In the genomic region with DNA sequence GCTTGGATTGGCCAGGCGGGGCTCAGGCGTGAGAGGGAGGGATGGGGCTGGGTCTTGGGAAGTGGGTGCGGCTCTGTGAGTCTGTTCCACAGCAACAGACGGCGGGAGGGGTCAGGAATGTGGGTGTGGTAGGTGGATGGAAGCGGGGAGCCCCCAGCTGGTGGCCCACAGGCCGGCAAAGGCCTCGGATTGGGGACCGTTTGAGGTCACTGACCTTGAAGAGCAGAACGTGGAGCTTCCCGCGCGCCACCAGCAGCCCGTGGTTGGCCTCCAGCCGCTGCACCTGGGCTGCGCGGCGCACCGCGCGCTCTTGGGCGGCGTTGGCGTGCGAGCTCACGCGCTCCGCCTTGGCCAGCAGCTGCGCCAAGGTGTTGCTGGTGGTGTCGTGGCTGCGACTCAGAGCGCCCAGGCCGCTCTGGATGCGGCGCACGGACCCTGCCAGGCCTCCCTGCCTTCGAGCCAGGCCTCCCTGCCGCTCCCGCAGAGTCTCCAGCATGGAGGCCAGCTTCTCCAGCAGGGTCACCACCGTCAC, we compare ENCODE assay signal across 2 cellular contexts.
TF ChIP-seq lines count a peak whose summit lies in the region.

No MANE protein-coding gene starts in this region.

TF ChIP-seq in liver, 16 proteins besides CTCF, POLR2A, EP300 and RAD21:
- TF ChIP-seq HNF4A (conservative IDR thresholded peaks at IDR 0.05): no peak
- TF ChIP-seq SP1 (IDR thresholded peaks at IDR 0.05): no peak
- no peak for TF ChIP-seq EGR1 (IDR thresholded peaks at IDR 0.05; ENCODE audit: low read depth in 2 of 2)
- TF ChIP-seq RXRA (IDR thresholded peaks at IDR 0.05): peak in 1 of 2 donors; percentile 34
- peak; percentile 6 for TF ChIP-seq NR2F2 (IDR thresholded peaks at IDR 0.05)
- TF ChIP-seq, protein P1, sequence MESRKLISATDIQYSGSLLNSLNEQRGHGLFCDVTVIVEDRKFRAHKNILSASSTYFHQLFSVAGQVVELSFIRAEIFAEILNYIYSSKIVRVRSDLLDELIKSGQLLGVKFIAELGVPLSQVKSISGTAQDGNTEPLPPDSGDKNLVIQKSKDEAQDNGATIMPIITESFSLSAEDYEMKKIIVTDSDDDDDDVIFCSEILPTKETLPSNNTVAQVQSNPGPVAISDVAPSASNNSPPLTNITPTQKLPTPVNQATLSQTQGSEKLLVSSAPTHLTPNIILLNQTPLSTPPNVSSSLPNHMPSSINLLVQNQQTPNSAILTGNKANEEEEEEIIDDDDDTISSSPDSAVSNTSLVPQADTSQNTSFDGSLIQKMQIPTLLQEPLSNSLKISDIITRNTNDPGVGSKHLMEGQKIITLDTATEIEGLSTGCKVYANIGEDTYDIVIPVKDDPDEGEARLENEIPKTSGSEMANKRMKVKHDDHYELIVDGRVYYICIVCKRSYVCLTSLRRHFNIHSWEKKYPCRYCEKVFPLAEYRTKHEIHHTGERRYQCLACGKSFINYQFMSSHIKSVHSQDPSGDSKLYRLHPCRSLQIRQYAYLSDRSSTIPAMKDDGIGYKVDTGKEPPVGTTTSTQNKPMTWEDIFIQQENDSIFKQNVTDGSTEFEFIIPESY (IDR thresholded peaks at IDR 0.05): no peak
TF ChIP-seq in liver: peak in this region for 2.

TF ChIP-seq in HepG2, 621 proteins besides CTCF, POLR2A, EP300 and RAD21:
- no peak for TF ChIP-seq ARNT2 (CRISPR knock-in tag; IDR thresholded peaks at IDR 0.05; ENCODE audit: low read depth)
- TF ChIP-seq TARDBP (CRISPR knock-in tag; IDR thresholded peaks at IDR 0.05): no peak
- TF ChIP-seq, protein P2, sequence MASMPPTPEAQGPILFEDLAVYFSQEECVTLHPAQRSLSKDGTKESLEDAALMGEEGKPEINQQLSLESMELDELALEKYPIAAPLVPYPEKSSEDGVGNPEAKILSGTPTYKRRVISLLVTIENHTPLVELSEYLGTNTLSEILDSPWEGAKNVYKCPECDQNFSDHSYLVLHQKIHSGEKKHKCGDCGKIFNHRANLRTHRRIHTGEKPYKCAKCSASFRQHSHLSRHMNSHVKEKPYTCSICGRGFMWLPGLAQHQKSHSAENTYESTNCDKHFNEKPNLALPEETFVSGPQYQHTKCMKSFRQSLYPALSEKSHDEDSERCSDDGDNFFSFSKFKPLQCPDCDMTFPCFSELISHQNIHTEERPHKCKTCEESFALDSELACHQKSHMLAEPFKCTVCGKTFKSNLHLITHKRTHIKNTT (CRISPR knock-in tag; IDR thresholded peaks at IDR 0.05): no peak
- TF ChIP-seq, protein P3, sequence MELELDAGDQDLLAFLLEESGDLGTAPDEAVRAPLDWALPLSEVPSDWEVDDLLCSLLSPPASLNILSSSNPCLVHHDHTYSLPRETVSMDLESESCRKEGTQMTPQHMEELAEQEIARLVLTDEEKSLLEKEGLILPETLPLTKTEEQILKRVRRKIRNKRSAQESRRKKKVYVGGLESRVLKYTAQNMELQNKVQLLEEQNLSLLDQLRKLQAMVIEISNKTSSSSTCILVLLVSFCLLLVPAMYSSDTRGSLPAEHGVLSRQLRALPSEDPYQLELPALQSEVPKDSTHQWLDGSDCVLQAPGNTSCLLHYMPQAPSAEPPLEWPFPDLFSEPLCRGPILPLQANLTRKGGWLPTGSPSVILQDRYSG (CRISPR knock-in tag; IDR thresholded peaks at IDR 0.05): no peak
- no peak for TF ChIP-seq KAT7 (CRISPR knock-in tag; IDR thresholded peaks at IDR 0.05; ENCODE audit: borderline replicate concordance)
- no peak for TF ChIP-seq KDM3A (CRISPR knock-in tag; IDR thresholded peaks at IDR 0.05; ENCODE audit: low read depth)
- TF ChIP-seq ZNF253 (CRISPR knock-in tag; IDR thresholded peaks at IDR 0.05; ENCODE audit: borderline replicate concordance): no peak
- TF ChIP-seq SP140L (CRISPR knock-in tag; IDR thresholded peaks at IDR 0.05; ENCODE audit: borderline replicate concordance): no peak
- no peak for TF ChIP-seq ZNF451 (CRISPR knock-in tag; IDR thresholded peaks at IDR 0.05)
- no peak for TF ChIP-seq TP53 (CRISPR knock-in tag; conservative IDR thresholded peaks at IDR 0.05)
- TF ChIP-seq, protein P4, sequence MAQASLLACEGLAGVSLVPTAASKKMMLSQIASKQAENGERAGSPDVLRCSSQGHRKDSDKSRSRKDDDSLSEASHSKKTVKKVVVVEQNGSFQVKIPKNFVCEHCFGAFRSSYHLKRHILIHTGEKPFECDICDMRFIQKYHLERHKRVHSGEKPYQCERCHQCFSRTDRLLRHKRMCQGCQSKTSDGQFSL (CRISPR knock-in tag; IDR thresholded peaks at IDR 0.05): no peak
